ENCODE assay signal across 15 cellular contexts in genomic region chr5:17339841-17340240, GRCh38.
DNase-seq lines count a peak whose midpoint lies in the region; ATAC-seq and TF ChIP-seq lines count a peak whose summit lies in the region.
"Had no signal": no experiment of that assay in that cellular context is flagged by ENCODE, and none has a peak within 500 bp of the region (broad histone marks: within the 10 kb centered on the region; RNA-seq: fewer than 3 reads in every experiment).

No MANE protein-coding gene starts in this region.

- H3K27me3 ChIP-seq in breast epithelium, result no peaks in the 10 kb centered on the region
- H3K27me3 ChIP-seq in mammary epithelial cell (ENCODE audit: insufficient read depth, low read length), result no peaks in the 10 kb centered on the region
- H3K27me3 ChIP-seq: BLaER1 treated with 17β-estradiol and CSF1 and Interleukin-3, amounts not matched to agents 10 nM and 100 nM had no signal

- no peak overlapping the region for H3K9ac ChIP-seq in mammary epithelial cell (ENCODE audit: insufficient read depth, low read length)
- H3K9ac ChIP-seq: BLaER1 treated with 17β-estradiol and CSF1 and Interleukin-3, amounts not matched to agents 10 nM and 100 nM had no signal

- H3K27ac ChIP-seq in breast epithelium (no peak overlapping the region), mammary epithelial cell (ENCODE audit: insufficient read depth, low read depth, low read length) (no peak overlapping the region)
- H3K27ac ChIP-seq: BLaER1 treated with 17β-estradiol and CSF1 and Interleukin-3, amounts not matched to agents 10 nM and 100 nM had no signal

- H3K4me1 ChIP-seq in breast epithelium (no peaks in the 10 kb centered on the region), mammary epithelial cell (ENCODE audit: insufficient read depth, low read length) (no peaks in the 10 kb centered on the region)

- no peak for TF ChIP-seq POLR2A in breast epithelium (IDR thresholded peaks at IDR 0.05)

- POLR2A ChIA-PET in MCF 10A (lab: Yijun Ruan, JAX), result no interaction called here

- no peak overlapping the region for H2AFZ ChIP-seq in mammary epithelial cell (ENCODE audit: low read depth, low read length)

- H3K36me3 Mint-ChIP-seq in MCF 10A (ENCODE audit: insufficient read depth, unreplicated experiment) (no peaks in the 10 kb centered on the region), type B pancreatic cell (peaks cover 11% of the 10 kb centered on the region), HFFc6 (ENCODE audit: low read depth) (0 out of 2 replicates have a peak, but pooled peaks cover 4% of the 10 kb centered on the region), endothelial cell (ENCODE audit: low read depth, unreplicated experiment) (no peaks in the 10 kb centered on the region)
- H3K36me3 Mint-ChIP-seq: CD8-positive, alpha-beta T cell had no signal

- H3K4me1 Mint-ChIP-seq in MCF 10A (ENCODE audit: insufficient read depth, unreplicated experiment) (peaks cover 12% of the 10 kb centered on the region), type B pancreatic cell (ENCODE audit: unreplicated experiment) (peaks cover 30% of the 10 kb centered on the region), HFFc6 (ENCODE audit: low read depth) (peaks cover 11% of the 10 kb centered on the region), endothelial cell (ENCODE audit: unreplicated experiment) (no peaks in the 10 kb centered on the region)

- CTCF ChIA-PET in MCF 10A (lab: Yijun Ruan, JAX), result interaction anchor here (0.5 to 0.6 kb wide), 2 partner anchors 83 to 616 kb away, joined by 3 to 4 read pairs; no protein-coding TSS in a partner anchor
- CTCF ChIA-PET in mammary epithelial cell (lab: Charles Lee; ENCODE audit: low non-redundant PET), result no interaction called here

- no peaks in the 10 kb centered on the region for H3K79me2 ChIP-seq in mammary epithelial cell (ENCODE audit: insufficient read depth, low read length)

- H3K27ac Mint-ChIP-seq in MCF 10A (ENCODE audit: low read depth, unreplicated experiment) (peak overlapping the region; percentile 18), type B pancreatic cell (peak overlapping the region; percentile 16), HFFc6 (no peak overlapping the region), endothelial cell (ENCODE audit: unreplicated experiment) (no peak overlapping the region)
- H3K27ac Mint-ChIP-seq: B cell; CD8-positive, alpha-beta T cell; H9 had no signal

- H3K27me3 Mint-ChIP-seq in MCF 10A (ENCODE audit: insufficient read depth, unreplicated experiment) (no peaks in the 10 kb centered on the region), type B pancreatic cell (no peaks in the 10 kb centered on the region), HFFc6 (ENCODE audit: insufficient read depth) (peaks cover 19% of the 10 kb centered on the region), endothelial cell (ENCODE audit: unreplicated experiment) (no peaks in the 10 kb centered on the region)
- H3K27me3 Mint-ChIP-seq: B cell had no signal

- in situ Hi-C loops in mammary epithelial cell (cut with MboI; ENCODE audit: low sequenced_read_pairs in 2 of 2), result no loop called here

- H3K9me3 ChIP-seq in breast epithelium (peaks cover 0 to 3% of the 10 kb centered on the region in 2 donors), mammary epithelial cell (replicated peaks; ENCODE audit: insufficient read depth, low read length) (no peaks in the 10 kb centered on the region)

- DNase-seq in MCF 10A (ENCODE audit: unreplicated experiment), result no peak
- DNase-seq in breast epithelium (ENCODE audit: low spot score in 2 of 2), result no peak
- DNase-seq in mammary epithelial cell, result peak; percentile 42
- DNase-seq in left kidney (ENCODE audit: low read depth, low spot score), result peak; percentile 13
- DNase-seq in type B pancreatic cell (ENCODE audit: extremely low spot score, unreplicated experiment), result no peak
- no peak for DNase-seq in HFFc6
- DNase-seq in endothelial cell (ENCODE audit: low spot score), result no peak
- DNase-seq: Calu3; CD8-positive, alpha-beta T cell; DMS79 treated with DMSO at 0.1 percent for 48 hours; GF-D8; H9 had no signal

- no peak for ATAC-seq in GM21381 (IDR thresholded peaks at IDR 0.05; ENCODE audit: unreplicated experiment)
- ATAC-seq: CD8-positive, alpha-beta T cell had no signal

- H3K4me3 Mint-ChIP-seq in MCF 10A (ENCODE audit: unreplicated experiment), result no peak overlapping the region
- no peak overlapping the region for H3K4me3 Mint-ChIP-seq in type B pancreatic cell
- H3K4me3 Mint-ChIP-seq in HFFc6, result no peak overlapping the region
- H3K4me3 Mint-ChIP-seq in endothelial cell (ENCODE audit: unreplicated experiment), result no peak overlapping the region
- H3K4me3 Mint-ChIP-seq: B cell; CD8-positive, alpha-beta T cell; H9 had no signal

- no peak overlapping the region for H3K4me2 ChIP-seq in mammary epithelial cell (ENCODE audit: insufficient read depth, low read depth, low read length)
- H3K4me2 ChIP-seq: BLaER1 treated with 17β-estradiol and CSF1 and Interleukin-3, amounts not matched to agents 10 nM and 100 nM had no signal

- peaks cover 8% of the 10 kb centered on the region for H3K9me3 Mint-ChIP-seq in MCF 10A (ENCODE audit: unreplicated experiment)
- peaks cover 11% of the 10 kb centered on the region for H3K9me3 Mint-ChIP-seq in type B pancreatic cell
- peaks cover 6% of the 10 kb centered on the region; the same call in 1 of the 2 replicates for H3K9me3 Mint-ChIP-seq in HFFc6
- peaks cover 5% of the 10 kb centered on the region for H3K9me3 Mint-ChIP-seq in endothelial cell (ENCODE audit: unreplicated experiment)

- H3K4me3 ChIP-seq in breast epithelium, result no peak overlapping the region
- H3K4me3 ChIP-seq in mammary epithelial cell (replicated peaks in 1 of 3; ENCODE audit: insufficient read depth in 1 of 3, low read depth in 2 of 3, low read length in 3 of 3), result no peak overlapping the region
- H3K4me3 ChIP-seq: BLaER1 treated with 17β-estradiol and CSF1 and Interleukin-3, amounts not matched to agents 10 nM and 100 nM had no signal

- TF ChIP-seq CTCF in MCF 10A (IDR thresholded peaks at IDR 0.05; ENCODE audit: unreplicated experiment) (no peak), breast epithelium (IDR thresholded peaks at IDR 0.05) (no peak), mammary epithelial cell (conservative IDR thresholded peaks at IDR 0.05 in 1 of 2, IDR thresholded peaks at IDR 0.05 in 1 of 2; ENCODE audit: extremely low read depth in 1 of 2, insufficient read depth in 1 of 2, low read depth in 1 of 2, low read length in 2 of 2) (no peak), type B pancreatic cell (conservative IDR thresholded peaks at IDR 0.05) (no peak), HFFc6 (IDR thresholded peaks at IDR 0.05) (no peak), endothelial cell (IDR thresholded peaks at IDR 0.05; ENCODE audit: unreplicated experiment) (no peak)

- intact Hi-C loops in MCF 10A (cut with micrococcal nuclease) (no loop called here), breast epithelium (cut with DNase I; ENCODE audit: low total_unique reads) (no loop called here), mammary epithelial cell (cut with micrococcal nuclease) (no loop called here)

- H3K36me3 ChIP-seq in breast epithelium (no peaks in the 10 kb centered on the region), mammary epithelial cell (ENCODE audit: insufficient read depth, low read length) (no peaks in the 10 kb centered on the region)
- H3K36me3 ChIP-seq: BLaER1 treated with 17β-estradiol and CSF1 and Interleukin-3, amounts not matched to agents 10 nM and 100 nM had no signal

- dilution Hi-C loops in mammary epithelial cell (cut with HindIII; ENCODE audit: low sequenced_read_pairs), result no loop called here

- no TSS peak for BruUV-seq in MCF 10A (replicated peaks; lab: Mats Ljungman, UMichigan)
- no TSS peak for BruUV-seq in mammary epithelial cell (replicated peaks; lab: Mats Ljungman, UMichigan)

- 42% methylated on average over 1 of the region's 1 CpG for WGBS in mammary epithelial cell (ENCODE audit: low coverage, missing lambda C conversion rate)

- no peaks in the 10 kb centered on the region for H4K20me1 ChIP-seq in mammary epithelial cell (ENCODE audit: insufficient read depth, low read length)
- H4K20me1 ChIP-seq: BLaER1 treated with 17β-estradiol and CSF1 and Interleukin-3, amounts not matched to agents 10 nM and 100 nM had no signal

Comparison
In these comparisons a context has a peak if more than half of its experiments do, and no peak if none do; other contexts are left out.
1. DNase-seq: peak in mammary epithelial cell (single experiment) and left kidney (single experiment); none in MCF 10A (single experiment), breast epithelium (0 of 2), type B pancreatic cell (single experiment), HFFc6 (single experiment) and endothelial cell (single experiment).
2. H3K27ac Mint-ChIP-seq: peak in MCF 10A (single experiment) and type B pancreatic cell (single experiment); none in HFFc6 (single experiment) and endothelial cell (single experiment).